In the genomic region with DNA sequence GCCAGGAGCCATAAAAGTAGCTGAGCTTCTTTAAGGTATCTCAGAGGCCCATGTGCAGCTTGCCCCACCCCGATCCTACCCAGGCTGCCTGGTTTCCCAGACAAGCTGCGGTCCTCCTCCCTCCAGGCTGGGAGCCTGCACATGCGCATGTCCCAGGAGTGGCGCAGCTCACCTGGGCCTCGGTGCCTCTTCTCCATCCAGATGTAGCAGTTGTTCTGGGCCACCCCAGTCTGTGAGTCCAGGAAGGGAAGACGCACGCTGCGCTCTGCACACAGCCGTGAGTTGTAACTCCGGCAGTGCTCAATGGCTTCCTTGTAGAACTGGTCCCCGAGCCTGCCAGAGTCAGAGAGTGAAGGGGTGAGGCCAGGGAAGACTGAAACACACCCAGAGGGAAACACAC, we compare ENCODE assay signal across 22 cellular contexts.
"Had no signal": no experiment of that assay in that cellular context is flagged by ENCODE, and none has a peak within 500 bp of the region (broad histone marks: within the 10 kb centered on the region; RNA-seq: fewer than 3 reads in every experiment).

No MANE protein-coding gene starts in this region.

- H3K27ac ChIP-seq: adrenal gland, epithelial cell of prostate, neural progenitor cell, pancreas, sigmoid colon, spleen, tibial artery had no signal

- H3K36me3 ChIP-seq: adrenal gland, neural progenitor cell, pancreas, sigmoid colon had no signal

- ATAC-seq: activated naive CD4-positive, alpha-beta T cell treated with anti-CD3 and anti-CD28 coated beads, Interleukin-2, amount 50 U/mL, for 72 hours; effector memory CD8-positive, alpha-beta T cell; left lobe of liver; pancreas had no signal

- DNase-seq: activated CD4-positive, alpha-beta T cell treated with anti-CD3 and anti-CD28 coated beads, Interleukin-2, amount 10 ng/mL, durations not matched to agents 7 days and 5 days; activated CD8-positive, alpha-beta memory T cell treated with anti-CD3 and anti-CD28 coated beads for 24 hours; activated gamma-delta T cell treated with Interleukin-2 at 50 U/mL for 16 hours; effector memory CD8-positive, alpha-beta T cell; foreskin melanocyte; hypothalamus; islet precursor cell; mammary epithelial cell; naive B cell; pancreas; sigmoid colon; spleen; stimulated activated CD4-positive, alpha-beta T cell treated with anti-CD3 and anti-CD28 coated beads, Interleukin-4, amount 100 ng/mL, for 4 hours; stimulated activated naive CD4-positive, alpha-beta T cell; T1000; tibial artery had no signal

- H3K9me3 ChIP-seq: pancreas had no signal

- H3K4me1 Mint-ChIP-seq: activated CD4-positive, alpha-beta T cell treated with anti-CD3 and anti-CD28 coated beads, Interleukin-2, amount 10 ng/mL, durations not matched to agents 7 days and 5 days; neural progenitor cell had no signal

- H3K4me1 ChIP-seq: adrenal gland, neural progenitor cell, pancreas, sigmoid colon, spleen had no signal

- H3K9ac ChIP-seq: neural progenitor cell had no signal

- H3K27me3 Mint-ChIP-seq: naive B cell had no signal

- H3K27ac Mint-ChIP-seq: activated CD4-positive, alpha-beta T cell treated with anti-CD3 and anti-CD28 coated beads, Interleukin-2, amount 10 ng/mL, durations not matched to agents 7 days and 5 days; activated naive CD4-positive, alpha-beta T cell treated with anti-CD3 and anti-CD28 coated beads, Interleukin-2, amount 50 U/mL, for 72 hours; dendritic cell treated with granulocyte-macrophage colony-stimulating factor and Interleukin-4, amounts not matched to agents 40 ng/mL and 50 ng/mL, for 4 days; effector memory CD8-positive, alpha-beta T cell; neural progenitor cell had no signal

- H3K4me3 ChIP-seq: adrenal gland, neural progenitor cell, pancreas, sigmoid colon, spleen, tibial artery had no signal

- H3K27me3 ChIP-seq: adrenal gland, neural progenitor cell, pancreas, sigmoid colon, spleen, tibial artery had no signal

- H3K4me3 Mint-ChIP-seq: activated CD4-positive, alpha-beta T cell treated with anti-CD3 and anti-CD28 coated beads, Interleukin-2, amount 10 ng/mL, durations not matched to agents 7 days and 5 days; dendritic cell treated with granulocyte-macrophage colony-stimulating factor and Interleukin-4, amounts not matched to agents 40 ng/mL and 50 ng/mL, for 4 days; effector memory CD8-positive, alpha-beta T cell; naive B cell; neural progenitor cell had no signal
